ENCODE assay signal across 21 cellular contexts in genomic region chr2:94872088-94872618, GRCh38. TPM values are rescaled to one million over a fixed set of nuclear protein-coding genes. Genes with fewer than 3 reads are reported as not detected.
DNase-seq lines count a peak whose midpoint lies in the region; ATAC-seq, FAIRE-seq and TF ChIP-seq lines count a peak whose summit lies in the region.
"Had no signal": no experiment of that assay in that cellular context is flagged by ENCODE, and none has a peak within 500 bp of the region (broad histone marks: within the 10 kb centered on the region; RNA-seq: fewer than 3 reads in every experiment).

No MANE protein-coding gene starts in this region.

- H3K36me3 ChIP-seq in HepG2 (replicated peaks in 1 of 2; ENCODE audit: control insufficient read depth in 1 of 2, insufficient read depth in 2 of 2, low read length in 2 of 2) (no peaks in the 10 kb centered on the region), right lobe of liver (no peaks in the 10 kb centered on the region), RWPE2 (ENCODE audit: low read depth) (no peaks in the 10 kb centered on the region), iPS-20b (ENCODE audit: insufficient read depth, low read depth, low read length) (no peaks in the 10 kb centered on the region), upper lobe of right lung (no peaks in the 10 kb centered on the region)

- H4K20me1 ChIP-seq in HepG2 (ENCODE audit: insufficient read depth, low read length): peaks cover 2% of the 10 kb centered on the region; the same call in 1 of the 2 replicates

- no peak for TF ChIP-seq RAD21 in HepG2 (CRISPR knock-in tag; IDR thresholded peaks at IDR 0.05)

- DNase-seq in HepG2 (ENCODE audit: low spot score): no peak
- DNase-seq in right lobe of liver: no peak
- peak; percentile 52 for DNase-seq in RWPE2 (ENCODE audit: low spot score)
- peak; percentile 62 for DNase-seq in upper lobe of right lung
- no peak for DNase-seq in RPMI8226
- DNase-seq in HuH-7 (ENCODE audit: low spot score): no peak
- no peak for DNase-seq in erythroblast (lab: John Stamatoyannopoulos, UW)
- DNase-seq: Caco-2; CD4-positive, alpha-beta memory T cell; DMS 273 treated with DMSO at 0.1 percent for 48 hours; DND-41; GOT3; Kasumi-1; NCI-H1694 treated with DMSO at 0.1 percent for 48 hours; NCI-H2081 treated with DMSO at 0.1 percent for 48 hours; NCI-H2171 treated with DMSO at 0.1 percent for 48 hours had no signal

- H3K9me3 ChIP-seq in HepG2 (ENCODE audit: low read length): no peaks in the 10 kb centered on the region
- no peaks in the 10 kb centered on the region for H3K9me3 ChIP-seq in right lobe of liver
- no peaks in the 10 kb centered on the region for H3K9me3 ChIP-seq in RWPE2 (ENCODE audit: severe bottlenecking)
- H3K9me3 ChIP-seq in iPS-20b (ENCODE audit: insufficient read depth, low read depth, low read length): no peaks in the 10 kb centered on the region
- no peaks in the 10 kb centered on the region for H3K9me3 ChIP-seq in upper lobe of right lung
- H3K9me3 ChIP-seq: Caco-2 had no signal

- TF ChIP-seq EP300 in HepG2 (IDR thresholded peaks at IDR 0.05; ENCODE audit: low read depth in 2 of 2, low read length in 2 of 2) (no peak), HepG2 (CRISPR knock-in tag; IDR thresholded peaks at IDR 0.05; ENCODE audit: borderline replicate concordance) (no peak)

- 0% methylated on average over 3 of the region's 10 CpGs for WGBS in HepG2 (ENCODE audit: low lambda C conversion rate)
- WGBS in right lobe of liver (ENCODE audit: insufficient coverage, low coverage, low lambda C conversion rate, missing lambda C conversion rate): 60% methylated on average over 2 of the region's 10 CpGs

- no peak overlapping the region for H3K4me2 ChIP-seq in HepG2 (ENCODE audit: low read depth, low read length)

- H3K9ac ChIP-seq in HepG2 (ENCODE audit: insufficient read depth, low read depth, low read length) (no peak overlapping the region), iPS-20b (ENCODE audit: low read depth, low read length) (no peak overlapping the region)

- H3K79me2 ChIP-seq in HepG2 (ENCODE audit: insufficient read depth, low read length): no peaks in the 10 kb centered on the region

- H2AFZ ChIP-seq in HepG2 (ENCODE audit: low read length): no peak overlapping the region

- TF ChIP-seq CTCF in HepG2 (CRISPR knock-in tag; IDR thresholded peaks at IDR 0.05): no peak
- TF ChIP-seq CTCF in right lobe of liver (IDR thresholded peaks at IDR 0.05): no peak
- TF ChIP-seq CTCF in RWPE2 (IDR thresholded peaks at IDR 0.05; ENCODE audit: poor library complexity, severe bottlenecking): no peak
- TF ChIP-seq CTCF in upper lobe of right lung (IDR thresholded peaks at IDR 0.05): no peak

- no peak for ATAC-seq in HepG2
- no peak for ATAC-seq in right lobe of liver
- ATAC-seq in RWPE2 (ENCODE audit: low read depth): no peak
- ATAC-seq in upper lobe of right lung: no peak
- ATAC-seq: HCT116 had no signal

- TF ChIP-seq POLR2A in HepG2 (IDR thresholded peaks at IDR 0.05; ENCODE audit: insufficient read depth in 1 of 2, low read depth in 2 of 2, low read length in 2 of 2) (no peak), right lobe of liver (IDR thresholded peaks at IDR 0.05) (no peak), erythroblast (IDR thresholded peaks at IDR 0.05; ENCODE audit: low read length) (no peak)

- H3K27me3 ChIP-seq in HepG2 (ENCODE audit: control insufficient read depth in 1 of 2, insufficient read depth in 2 of 2, low read length in 2 of 2) (peaks cover 6 to 32% of the 10 kb centered on the region in 2 experiments; a peak in 4 of 5 replicates), right lobe of liver (no peaks in the 10 kb centered on the region), RWPE2 (ENCODE audit: insufficient read depth, poor library complexity, severe bottlenecking) (peaks cover 14% of the 10 kb centered on the region), iPS-20b (ENCODE audit: insufficient read depth, low read length) (peaks cover 79% of the 10 kb centered on the region), upper lobe of right lung (peaks cover 29% of the 10 kb centered on the region)

- H3K27ac ChIP-seq in HepG2 (ENCODE audit: extremely low read length, insufficient read depth, low read length) (no peak overlapping the region), right lobe of liver (no peak overlapping the region), RWPE2 (ENCODE audit: poor library complexity, severe bottlenecking) (no peak overlapping the region), iPS-20b (ENCODE audit: low read length) (no peak overlapping the region), upper lobe of right lung (no peak overlapping the region)

- no peak overlapping the region for H3K4me3 ChIP-seq in HepG2 (replicated peaks in 1 of 3; ENCODE audit: insufficient read depth in 1 of 3, low read depth in 2 of 3, low read length in 3 of 3)
- no peak overlapping the region for H3K4me3 ChIP-seq in right lobe of liver
- H3K4me3 ChIP-seq in RWPE2 (ENCODE audit: severe bottlenecking): no peak overlapping the region
- peak overlapping the region; percentile 58; the same call in 1 of the 2 replicates for H3K4me3 ChIP-seq in iPS-20b (ENCODE audit: low read length)
- no peak overlapping the region for H3K4me3 ChIP-seq in upper lobe of right lung
- H3K4me3 ChIP-seq: GM12878 had no signal

- in situ Hi-C loops in HepG2 (cut with HindIII; ENCODE audit: extremely low pct_ligation_motif_present, low pct_unique_long_range_greater_than_20kb): no loop called here

- POLR2A ChIA-PET in HepG2 (lab: Yijun Ruan, JAX): no interaction called here

- intact Hi-C loops in HepG2 (cut with micrococcal nuclease; ENCODE audit: unreplicated experiment) (no loop called here), right lobe of liver (cut with DNase I) (no loop called here), upper lobe of right lung (cut with DNase I) (no loop called here)

- H3K4me1 ChIP-seq in HepG2 (ENCODE audit: insufficient read depth, low read length) (no peaks in the 10 kb centered on the region), right lobe of liver (no peaks in the 10 kb centered on the region), RWPE2 (ENCODE audit: insufficient read depth, poor library complexity, severe bottlenecking) (no peaks in the 10 kb centered on the region), iPS-20b (ENCODE audit: insufficient read depth, low read length) (no peaks in the 10 kb centered on the region), upper lobe of right lung (no peaks in the 10 kb centered on the region)
- H3K4me1 ChIP-seq: Caco-2 had no signal

- no peak for FAIRE-seq in HepG2 (lab: Jason Lieb, UNC)
- FAIRE-seq: GM12878 had no signal

- CTCF ChIA-PET in HepG2 (lab: Yijun Ruan, JAX; ENCODE audit: low intra/inter-chr PET ratio, low total read pairs): no interaction called here

- BruUV-seq in HepG2 (replicated peaks; lab: Mats Ljungman, UMichigan): no TSS peak

TF ChIP-seq in HepG2, 621 proteins besides CTCF, POLR2A, EP300 and RAD21:
- TF ChIP-seq SRY (CRISPR knock-in tag; IDR thresholded peaks at IDR 0.05): no peak
- 0 out of 2 replicates have a peak, but pooled peaks have one; percentile 50 for TF ChIP-seq MNT (IDR thresholded peaks at IDR 0.05)

RNA-seq across cellular contexts. Expression of gene TEKT4, which starts 0.9 kb away (rescaled TPM):
- total RNA-seq in HepG2 (2016; rRNA removed; fragmentation: Illumina TruSeq; extraction: Trizol) (not detected in 2 replicates), right lobe of liver (under 1 TPM in 1 of 6 experiments, not detected in 5; 0.40 TPM), upper lobe of right lung (not detected)
- total RNA-seq in HepG2 (2016; cell fraction: cytosol; rRNA removed; fragmentation: Illumina TruSeq; extraction: Trizol; ENCODE audit: low read depth): not detected in 2 replicates
- total RNA-seq in HepG2 (2016; cell fraction: insoluble cytoplasmic fraction; rRNA removed; fragmentation: Illumina TruSeq; extraction: Trizol): not detected in 2 replicates
- not detected in 2 replicates for total RNA-seq in HepG2 (2016; cell fraction: membrane; rRNA removed; fragmentation: Illumina TruSeq; extraction: Trizol)
- not detected in 2 replicates for total RNA-seq in HepG2 (2016; cell fraction: nucleus; rRNA removed; fragmentation: Illumina TruSeq; extraction: Trizol)
- not detected in 2 replicates for polyA plus RNA-seq in HepG2 (2011; rRNA removed)
- polyA plus RNA-seq in HepG2 (2011; cell fraction: cytosol; rRNA removed): not detected in 2 replicates
- not detected in 2 replicates for polyA plus RNA-seq in HepG2 (2011; cell fraction: nucleus; rRNA removed)
- not detected in 2 replicates for polyA plus RNA-seq in HepG2 (2012)
- polyA plus RNA-seq in HepG2 (2016; cell fraction: cytosol; fragmentation: Illumina TruSeq; extraction: Trizol; ENCODE audit: low read depth): not detected in 2 replicates
- not detected in 2 replicates for polyA plus RNA-seq in HepG2 (2016; cell fraction: insoluble cytoplasmic fraction; fragmentation: Illumina TruSeq; extraction: Trizol; ENCODE audit: low read depth)
- polyA plus RNA-seq in HepG2 (2016; cell fraction: membrane; fragmentation: Illumina TruSeq; extraction: Trizol; ENCODE audit: low read depth): not detected in 2 replicates
- polyA plus RNA-seq in HepG2 (2016; cell fraction: nucleus; fragmentation: Illumina TruSeq; extraction: Trizol; ENCODE audit: insufficient read depth, low read depth): not detected in 2 replicates
- polyA minus RNA-seq in HepG2 (2011; rRNA and poly(A)+ RNA removed; ENCODE audit: low replicate concordance): not detected in 2 replicates
- polyA minus RNA-seq in HepG2 (2011; cell fraction: cytosol; rRNA and poly(A)+ RNA removed): not detected in 2 replicates
- polyA minus RNA-seq in HepG2 (2011; cell fraction: nucleus; rRNA and poly(A)+ RNA removed): not detected in 2 replicates
- total RNA-seq: Caco-2; CD4-positive, alpha-beta memory T cell; MCF 10A had no signal
- polyA plus RNA-seq: BJ; CD4-positive, alpha-beta memory T cell had no signal

Comparison
In these comparisons a context has a peak if more than half of its experiments do, and no peak if none do; other contexts are left out.
1. DNase-seq: peak in RWPE2 (single experiment) and upper lobe of right lung (single experiment); none in HepG2 (single experiment), right lobe of liver (0 of 3), RPMI8226 (single experiment), HuH-7 (single experiment) and erythroblast (0 of 2).